In genomic region chr17:2090804-2091534, GRCh38 we compare ENCODE assay signal across 8 cellular contexts.
DNase-seq lines count a peak whose midpoint lies in the region; TF ChIP-seq lines count a peak whose summit lies in the region.

No MANE protein-coding gene starts in this region.

- H2AFZ ChIP-seq in OCI-LY1 (ENCODE audit: low read length), result no peak overlapping the region

- peak overlapping the region; percentile 71 for H3K4me2 ChIP-seq in OCI-LY1 (ENCODE audit: low read length)

- no peaks in the 10 kb centered on the region for H3K9me2 ChIP-seq in OCI-LY1 (ENCODE audit: low read depth, low read length)

- H3K27me3 ChIP-seq in OCI-LY1 (ENCODE audit: insufficient read depth, low read length) (no peaks in the 10 kb centered on the region), mucosa of rectum (ENCODE audit: control insufficient read depth in 2 of 2, insufficient read depth in 2 of 2, low read length in 2 of 2) (no peaks in the 10 kb centered on the region)

- peak overlapping the region; percentile 70 for H3K27ac ChIP-seq in OCI-LY1 (ENCODE audit: low read depth, low read length, poor library complexity, severe bottlenecking)
- H3K27ac ChIP-seq in mucosa of rectum (ENCODE audit: low read depth in 2 of 2, low read length in 2 of 2), result peak overlapping the region; percentile 78 to 86

- no peaks in the 10 kb centered on the region for H3F3A ChIP-seq in OCI-LY1 (ENCODE audit: insufficient read depth, low read length)

- H3K4me1 ChIP-seq in OCI-LY1 (ENCODE audit: insufficient read depth, low read length, severe bottlenecking), result peaks cover 51% of the 10 kb centered on the region
- peaks cover 39 to 45% of the 10 kb centered on the region in 2 donors for H3K4me1 ChIP-seq in mucosa of rectum (ENCODE audit: control insufficient read depth in 2 of 2, insufficient read depth in 2 of 2, low read length in 2 of 2)

- no peaks in the 10 kb centered on the region for H3K79me2 ChIP-seq in OCI-LY1 (ENCODE audit: insufficient read depth, low read length)

- peak overlapping the region; percentile 50; the same call in 1 of the 2 replicates for H3K9ac ChIP-seq in OCI-LY1 (ENCODE audit: low read length)
- peak overlapping the region in 1 of 2 donors; percentile 34 for H3K9ac ChIP-seq in mucosa of rectum (ENCODE audit: low read depth in 1 of 2, low read length in 2 of 2)

- TF ChIP-seq CTCF in OCI-LY1 (IDR thresholded peaks at IDR 0.05; ENCODE audit: low read length), result no peak

- H3K9me3 ChIP-seq in OCI-LY1 (ENCODE audit: low read length), result no peaks in the 10 kb centered on the region
- H3K9me3 ChIP-seq in mucosa of rectum (ENCODE audit: control insufficient read depth in 2 of 2, low read length in 2 of 2), result no peaks in the 10 kb centered on the region

- H3K36me3 ChIP-seq in OCI-LY1 (ENCODE audit: insufficient read depth, low read length), result no peaks in the 10 kb centered on the region
- no peaks in the 10 kb centered on the region for H3K36me3 ChIP-seq in mucosa of rectum (ENCODE audit: control insufficient read depth in 2 of 2, insufficient read depth in 2 of 2, low read length in 2 of 2)

- H4K20me1 ChIP-seq in OCI-LY1 (ENCODE audit: insufficient read depth, low read length), result no peaks in the 10 kb centered on the region

- DNase-seq in EH (ENCODE audit: low read depth) (peak; percentile 98), ecto neural progenitor cell (ENCODE audit: low spot score) (peak; percentile 67), NCI-H524 (lab: John Stamatoyannopoulos, UW) (no peak), HuH-7.5 (ENCODE audit: low spot score) (no peak), NCI-H2107 (lab: John Stamatoyannopoulos, UW) (no peak), NCI-H2171 treated with DMSO at 0.1 percent for 48 hours (lab: John Stamatoyannopoulos, UW) (no peak)

- H3K4me3 ChIP-seq in OCI-LY1 (ENCODE audit: low read depth, low read length, poor library complexity, severe bottlenecking) (peak overlapping the region; percentile 53), mucosa of rectum (ENCODE audit: low read length in 2 of 2) (peak overlapping the region in 1 of 2 donors; percentile 14)

Comparison
In these comparisons a context has a peak if more than half of its experiments do, and no peak if none do; other contexts are left out.
1. DNase-seq: peak in EH (single experiment) and ecto neural progenitor cell (single experiment); none in NCI-H524 (0 of 2), HuH-7.5 (single experiment), NCI-H2107 (single experiment) and NCI-H2171 treated with DMSO at 0.1 percent for 48 hours (single experiment).